Comparison of ENCODE assay signal across 18 cellular contexts in genomic region chr5:169758886-169759285, GRCh38.
DNase-seq lines count a peak whose midpoint lies in the region; ATAC-seq and TF ChIP-seq lines count a peak whose summit lies in the region.
"Had no signal": no experiment of that assay in that cellular context is flagged by ENCODE, and none has a peak within 500 bp of the region (broad histone marks: within the 10 kb centered on the region; RNA-seq: fewer than 3 reads in every experiment).

No MANE protein-coding gene starts in this region.

- H3K27ac ChIP-seq in SK-N-SH (ENCODE audit: low read depth in 2 of 2, low read length in 1 of 2) = peak overlapping the region in 1 of 2 experiments; percentile 12; a peak in 1 of 4 replicates
- H3K27ac ChIP-seq: 22Rv1, BLaER1 had no signal

- CTCF ChIA-PET in SK-N-SH (lab: Yijun Ruan, JAX) = interaction anchor here (1.1 kb wide), 1 partner anchor 57 kb away, joined by 3 read pairs; no protein-coding TSS in a partner anchor

- no peaks in the 10 kb centered on the region for H3K27me3 ChIP-seq in SK-N-SH (ENCODE audit: insufficient read depth)
- H3K27me3 ChIP-seq: BLaER1 had no signal

- H2AFZ ChIP-seq in SK-N-SH (ENCODE audit: low read depth) = no peak overlapping the region

- H3K4me2 ChIP-seq in SK-N-SH = no peak overlapping the region
- H3K4me2 ChIP-seq: BLaER1 had no signal

- POLR2A ChIA-PET in SK-N-SH (lab: Yijun Ruan, JAX) = no interaction called here

- peaks cover 44% of the 10 kb centered on the region for H3K36me3 Mint-ChIP-seq in central memory CD8-positive, alpha-beta T cell (ENCODE audit: insufficient read depth)

- H3K9me3 ChIP-seq in SK-N-SH = no peaks in the 10 kb centered on the region
- H3K9me3 ChIP-seq: BLaER1, Caco-2 had no signal

- no peak for ATAC-seq in SK-N-SH treated with all-trans-retinoic acid at 6 μM for 48 hours
- no peak for ATAC-seq in central memory CD8-positive, alpha-beta T cell (replicated peaks; ENCODE audit: extremely low read depth, poor library complexity, severe bottlenecking)
- ATAC-seq in GM19351 (IDR thresholded peaks at IDR 0.05; ENCODE audit: unreplicated experiment) = no peak
- ATAC-seq in GM21390 (IDR thresholded peaks at IDR 0.05; ENCODE audit: unreplicated experiment) = no peak

- no peak for TF ChIP-seq CTCF in SK-N-SH (IDR thresholded peaks at IDR 0.05)

- H3K4me3 Mint-ChIP-seq in central memory CD8-positive, alpha-beta T cell = no peak overlapping the region
- H3K4me3 Mint-ChIP-seq: CD8-positive, alpha-beta memory T cell; H9; IgD-negative memory B cell had no signal

- H3K27me3 Mint-ChIP-seq in central memory CD8-positive, alpha-beta T cell = no peaks in the 10 kb centered on the region
- H3K27me3 Mint-ChIP-seq: CD8-positive, alpha-beta memory T cell; IgD-negative memory B cell had no signal

- H3K27ac Mint-ChIP-seq in central memory CD8-positive, alpha-beta T cell (ENCODE audit: low read depth) = peak overlapping the region; percentile 44
- H3K27ac Mint-ChIP-seq: H9, IgD-negative memory B cell had no signal

- H4K20me1 ChIP-seq in SK-N-SH (ENCODE audit: insufficient read depth) = no peaks in the 10 kb centered on the region
- H4K20me1 ChIP-seq: BLaER1 had no signal

- DNase-seq in SK-N-SH = no peak
- peak; percentile 48 for DNase-seq in M059J (ENCODE audit: low read depth)
- no peak for DNase-seq in central memory CD8-positive, alpha-beta T cell (ENCODE audit: low spot score in 2 of 2)
- DNase-seq in SKM-1 treated with dmso at 0.1 percent for 144 hours (lab: John Stamatoyannopoulos, UW; ENCODE audit: unreplicated experiment) = no peak
- DNase-seq in effector CD8-positive, alpha-beta T cell (lab: John Stamatoyannopoulos, UW) = no peak
- DNase-seq: AML-193; Caco-2; CD8-positive, alpha-beta memory T cell; DND-41; GF-D8; GOT3; H9 had no signal

- H3K9me2 ChIP-seq in SK-N-SH = no peaks in the 10 kb centered on the region

- H3K4me1 ChIP-seq in SK-N-SH (ENCODE audit: control insufficient read depth in 1 of 2, insufficient read depth in 2 of 2, low read depth in 1 of 2, low read length in 1 of 2) = peaks cover 9 to 25% of the 10 kb centered on the region in 2 experiments; a peak in 3 of 4 replicates
- H3K4me1 ChIP-seq: Caco-2 had no signal

- no peak overlapping the region for H3K4me3 ChIP-seq in SK-N-SH (ENCODE audit: low read depth in 2 of 2, low read length in 1 of 2)
- H3K4me3 ChIP-seq: BLaER1 had no signal

- H3K79me2 ChIP-seq in SK-N-SH (ENCODE audit: insufficient read depth) = no peaks in the 10 kb centered on the region

- H3K9me3 Mint-ChIP-seq in central memory CD8-positive, alpha-beta T cell = no peaks in the 10 kb centered on the region
- H3K9me3 Mint-ChIP-seq: CD8-positive, alpha-beta memory T cell; H9; IgD-negative memory B cell had no signal

- no peaks in the 10 kb centered on the region for H3K36me3 ChIP-seq in SK-N-SH (replicated peaks in 1 of 2; ENCODE audit: control insufficient read depth in 1 of 2, insufficient read depth in 2 of 2, low read length in 1 of 2)

- TF ChIP-seq RAD21 in SK-N-SH (IDR thresholded peaks at IDR 0.05; ENCODE audit: low read length) = no peak

- no peak for TF ChIP-seq EP300 in SK-N-SH (IDR thresholded peaks at IDR 0.05; ENCODE audit: borderline replicate concordance in 1 of 2, low read depth in 1 of 2, low read length in 1 of 2)

- peaks cover 23% of the 10 kb centered on the region for H3F3A ChIP-seq in SK-N-SH (replicated peaks; ENCODE audit: insufficient read depth)

- no peak overlapping the region for H3K9ac ChIP-seq in SK-N-SH
- H3K9ac ChIP-seq: BLaER1 had no signal

- H3K4me1 Mint-ChIP-seq in central memory CD8-positive, alpha-beta T cell = no peaks in the 10 kb centered on the region

TF ChIP-seq in SK-N-SH, 30 proteins besides CTCF, POLR2A, EP300 and RAD21:
- TF ChIP-seq TCF12 (IDR thresholded peaks at IDR 0.05) = peak; percentile 42; the same call in 1 of the 2 replicates
- no peak for TF ChIP-seq RFX5 (IDR thresholded peaks at IDR 0.05; ENCODE audit: low read length)
- no peak for TF ChIP-seq ZBTB33 (IDR thresholded peaks at IDR 0.05; ENCODE audit: borderline replicate concordance, low read depth)

TF ChIP-seq in SK-N-SH treated with all-trans-retinoic acid at 6 μM for 48 hours, 23 proteins besides CTCF, POLR2A, EP300 and RAD21:
- TF ChIP-seq ZNF70 (CRISPR knock-in tag; IDR thresholded peaks at IDR 0.05) (no peak), ARNTL (CRISPR knock-in tag; IDR thresholded peaks at IDR 0.05; ENCODE audit: borderline replicate concordance, low read depth) (no peak), TOX (CRISPR knock-in tag; IDR thresholded peaks at IDR 0.05; ENCODE audit: borderline replicate concordance) (no peak), CSDC2 (CRISPR knock-in tag; IDR thresholded peaks at IDR 0.05) (no peak), BACH2 (CRISPR knock-in tag; IDR thresholded peaks at IDR 0.05; ENCODE audit: borderline replicate concordance) (no peak), ZC3H10 (CRISPR knock-in tag; IDR thresholded peaks at IDR 0.05) (no peak), CSRNP3 (CRISPR knock-in tag; IDR thresholded peaks at IDR 0.05) (no peak), ISL1 (CRISPR knock-in tag; IDR thresholded peaks at IDR 0.05) (no peak), ZNF8 (CRISPR knock-in tag; IDR thresholded peaks at IDR 0.05) (no peak), PPARA (CRISPR knock-in tag; IDR thresholded peaks at IDR 0.05; ENCODE audit: borderline replicate concordance) (no peak), ZFP3 (CRISPR knock-in tag; IDR thresholded peaks at IDR 0.05) (no peak)
